8 cellular contexts compared by ENCODE assay signal in genomic region chr17:76550712-76551615, GRCh38. TPM values are rescaled to one million over a fixed set of nuclear protein-coding genes. Genes with fewer than 3 reads are reported as not detected.
A peak's percentile ranks its signal among the peaks of the same experiment; 100 is the strongest.
DNase-seq lines count a peak whose midpoint lies in the region; ATAC-seq and TF ChIP-seq lines count a peak whose summit lies in the region.

No MANE protein-coding gene starts in this region.

- H3K27me3 ChIP-seq in GM23248 (replicated peaks; ENCODE audit: insufficient read depth) (no peaks in the 10 kb centered on the region), ovary (no peaks in the 10 kb centered on the region)

- intact Hi-C loops in ovary (cut with DNase I): loop anchor here in 1 of 4 donors (5.0 kb wide), 1 partner anchor 1394 kb away; no protein-coding TSS in a partner anchor

- H3K9ac ChIP-seq in GM23248: no peak overlapping the region

- peak overlapping the region; percentile 48 for H3K4me2 ChIP-seq in GM23248 (ENCODE audit: unreplicated experiment)

- H2AFZ ChIP-seq in GM23248: 0 out of 2 replicates have a peak overlapping the region, but pooled peaks have one; percentile 7

- TF ChIP-seq POLR2A in ovary (IDR thresholded peaks at IDR 0.05): no peak

- in situ Hi-C loops in GM23248 (cut with MboI): no loop called here

- peaks cover 36% of the 10 kb centered on the region for H3F3A ChIP-seq in GM23248 (ENCODE audit: insufficient read depth)

- H3K27ac ChIP-seq in GM23248 (peak overlapping the region; percentile 40), ovary (peak overlapping the region in 1 of 2 donors; percentile 31)

- no peaks in the 10 kb centered on the region for H3K9me2 ChIP-seq in GM23248 (ENCODE audit: insufficient read depth)

- H3K79me2 ChIP-seq in GM23248 (ENCODE audit: insufficient read depth): no peaks in the 10 kb centered on the region

- H3K4me3 ChIP-seq in GM23248 (no peak overlapping the region), epithelial cell of esophagus (ENCODE audit: low read length) (peak overlapping the region; percentile 45), ovary (no peak overlapping the region)

- no peak for TF ChIP-seq EP300 in ovary (IDR thresholded peaks at IDR 0.05)

- DNase-seq in GM23248 (peak; percentile 64), NOMO-1 (lab: John Stamatoyannopoulos, UW; ENCODE audit: unreplicated experiment in 2 of 2) (peak; percentile 58 to 80), epithelial cell of esophagus (ENCODE audit: low read depth) (peak; percentile 95), pons (ENCODE audit: low spot score) (peak; percentile 51), ovary (no peak)

- H3K9me3 ChIP-seq in GM23248 (ENCODE audit: low read depth): no peaks in the 10 kb centered on the region
- H3K9me3 ChIP-seq in ovary: no peaks in the 10 kb centered on the region

- H4K20me1 ChIP-seq in GM23248 (ENCODE audit: insufficient read depth): no peaks in the 10 kb centered on the region

- WGBS in GM23248 (ENCODE audit: low coverage in 1 of 2, low lambda C conversion rate in 2 of 2, missing lambda C conversion rate in 2 of 2), 2 experiments: 73 to 76% methylated on average over 15 of the region's 15 CpGs
- 19 to 36% (median 27%) methylated on average over 15 of the region's 15 CpGs for WGBS in ovary, 3 donors

- H3K4me1 ChIP-seq in GM23248 (ENCODE audit: insufficient read depth) (peaks cover 20% of the 10 kb centered on the region), ovary (ENCODE audit: insufficient read depth) (peaks cover 13% of the 10 kb centered on the region)

- H3K36me3 ChIP-seq in GM23248 (ENCODE audit: low read depth) (no peaks in the 10 kb centered on the region), ovary (no peaks in the 10 kb centered on the region)

- ATAC-seq in HG03280 (IDR thresholded peaks at IDR 0.05; ENCODE audit: unreplicated experiment): no peak
- no peak for ATAC-seq in HG02642 (IDR thresholded peaks at IDR 0.05; ENCODE audit: poor library complexity, unreplicated experiment)
- no peak for ATAC-seq in GM21576 (IDR thresholded peaks at IDR 0.05; ENCODE audit: unreplicated experiment)

- TF ChIP-seq CTCF in epithelial cell of esophagus (IDR thresholded peaks at IDR 0.05; ENCODE audit: insufficient read depth, low read depth, low read length, missing control alignments) (no peak), ovary (IDR thresholded peaks at IDR 0.05) (no peak)

RNA-seq across cellular contexts. Expression of gene PRCD, which starts 11.1 kb away (rescaled TPM):
- total RNA-seq in GM23248 (2014; rRNA removed; shearing (Covaris generic)): 1.5 and 3.4 TPM in 2 replicates
- polyA plus RNA-seq in GM23248 (2016; fragmentation: Nextera tagmentation; extraction: Ambion mirVana) (0.43 and 0.93 TPM in 2 replicates), ovary (1 to 10 TPM; 1.5 to 7.0 TPM)
- total RNA-seq in ovary: 10 to 100 TPM in 1 of 7 donors, 1 to 10 TPM in 6; 2.3 to 12.2 (median 2.8) TPM

RNA-seq across cellular contexts. Expression of gene CYGB, which starts 13.5 kb away (rescaled TPM):
- total RNA-seq in GM23248 (2014; rRNA removed; shearing (Covaris generic)): 6.3 and 8.3 TPM in 2 replicates
- polyA plus RNA-seq in GM23248 (2016; fragmentation: Nextera tagmentation; extraction: Ambion mirVana) (1.1 and 1.6 TPM in 2 replicates), ovary (10 to 100 TPM; 14.6 to 18.2 TPM)
- total RNA-seq in ovary: 10 to 100 TPM in 2 of 7 donors, 1 to 10 TPM in 5; 3.9 to 35.7 (median 8.0) TPM

RNA-seq across cellular contexts. Expression of gene ST6GALNAC2, which starts 34.7 kb away (rescaled TPM):
- 0.65 and 1.4 TPM in 2 replicates for total RNA-seq in GM23248 (2014; rRNA removed; shearing (Covaris generic))
- polyA plus RNA-seq in GM23248 (2016; fragmentation: Nextera tagmentation; extraction: Ambion mirVana): 0.96 and 1.0 TPM in 2 replicates
- total RNA-seq in ovary: 10 to 100 TPM in 1 of 7 donors, 1 to 10 TPM in 6; 1.9 to 61.6 (median 4.9) TPM
- 1 to 10 TPM; 1.4 to 5.0 TPM for polyA plus RNA-seq in ovary

RNA-seq across cellular contexts. Expression of gene RHBDF2, which starts 49.7 kb away (rescaled TPM):
- total RNA-seq in GM23248 (2014; rRNA removed; shearing (Covaris generic)): 8.9 and 10.0 TPM in 2 replicates
- polyA plus RNA-seq in GM23248 (2016; fragmentation: Nextera tagmentation; extraction: Ambion mirVana): 12.7 and 12.9 TPM in 2 replicates
- total RNA-seq in ovary: 10 to 100 TPM; 11.7 to 39.9 (median 26.1) TPM
- polyA plus RNA-seq in ovary: 1 to 10 TPM; 3.3 to 8.8 TPM

Comparison
In these comparisons a context has a peak if more than half of its experiments do, and no peak if none do; other contexts are left out.
1. DNase-seq: peak in GM23248 (single experiment), NOMO-1 (2 of 2), epithelial cell of esophagus (single experiment) and pons (single experiment); none in ovary (0 of 5).